1 cellular context compared by ENCODE assay signal in genomic region chr11:113623114-113623513, GRCh38.
TF ChIP-seq lines count a peak whose summit lies in the region.

No MANE protein-coding gene starts in this region.

TF ChIP-seq in IMR-90, 13 proteins besides CTCF, POLR2A, EP300 and RAD21 (continued from another document):
- no peak for TF ChIP-seq USF2 (IDR thresholded peaks at IDR 0.05; ENCODE audit: low read depth, low read length)
- TF ChIP-seq CEBPB (IDR thresholded peaks at IDR 0.05; ENCODE audit: low read depth, low read length) = no peak
- no peak for TF ChIP-seq NFE2L2 (IDR thresholded peaks at IDR 0.05; ENCODE audit: low read depth, low read length)
